1 cellular context compared by ENCODE assay signal in the genomic region with DNA sequence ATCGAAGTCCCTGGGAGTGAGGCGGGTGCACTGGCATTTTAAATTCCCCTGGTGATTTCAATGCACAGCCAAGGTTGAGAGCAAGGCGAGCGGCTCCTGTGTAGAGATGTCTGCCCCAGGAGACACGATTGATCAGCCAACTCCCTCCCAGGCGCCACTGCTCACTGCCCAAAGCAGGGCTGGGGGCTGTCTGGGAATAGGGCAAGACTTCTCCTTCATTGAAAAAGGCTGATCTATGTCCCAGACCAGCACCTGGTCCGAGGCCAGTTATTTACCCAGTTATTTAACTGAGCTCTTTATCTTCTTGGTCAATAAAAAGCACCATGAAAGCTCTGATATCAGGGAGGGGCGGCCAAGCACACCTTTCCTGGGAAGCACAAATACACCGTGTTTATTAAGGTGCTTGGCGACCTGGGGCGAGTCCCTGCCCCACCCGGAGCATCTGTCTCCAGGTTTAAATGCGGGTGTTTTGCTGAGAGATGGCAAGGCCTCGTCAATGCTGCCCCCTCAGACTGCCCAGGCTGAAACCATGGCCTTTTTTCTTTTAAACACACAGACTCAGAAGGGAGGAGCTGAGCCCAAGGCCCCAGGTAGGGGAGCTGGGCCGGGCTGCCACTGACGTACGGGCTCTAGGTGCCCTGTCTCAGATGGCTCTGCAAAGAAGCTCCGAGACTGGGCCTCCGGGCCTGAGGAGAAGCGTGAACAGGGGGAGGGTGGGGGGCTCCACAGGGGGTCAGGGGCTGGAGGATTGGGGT.
A peak's percentile ranks its signal among the peaks of the same experiment; 100 is the strongest.
TF ChIP-seq lines count a peak whose summit lies in the region.

No MANE protein-coding gene starts in this region.

TF ChIP-seq in HepG2, 621 proteins besides CTCF, POLR2A, EP300 and RAD21 (continued from another document):
- TF ChIP-seq MATR3 (CRISPR knock-in tag; IDR thresholded peaks at IDR 0.05) = no peak
- no peak for TF ChIP-seq PCBP1 (IDR thresholded peaks at IDR 0.05; ENCODE audit: borderline replicate concordance, low read depth, low read length)
- no peak for TF ChIP-seq XRCC5 (optimal IDR thresholded peaks at IDR 0.05; ENCODE audit: low read length)
- TF ChIP-seq, protein P1, sequence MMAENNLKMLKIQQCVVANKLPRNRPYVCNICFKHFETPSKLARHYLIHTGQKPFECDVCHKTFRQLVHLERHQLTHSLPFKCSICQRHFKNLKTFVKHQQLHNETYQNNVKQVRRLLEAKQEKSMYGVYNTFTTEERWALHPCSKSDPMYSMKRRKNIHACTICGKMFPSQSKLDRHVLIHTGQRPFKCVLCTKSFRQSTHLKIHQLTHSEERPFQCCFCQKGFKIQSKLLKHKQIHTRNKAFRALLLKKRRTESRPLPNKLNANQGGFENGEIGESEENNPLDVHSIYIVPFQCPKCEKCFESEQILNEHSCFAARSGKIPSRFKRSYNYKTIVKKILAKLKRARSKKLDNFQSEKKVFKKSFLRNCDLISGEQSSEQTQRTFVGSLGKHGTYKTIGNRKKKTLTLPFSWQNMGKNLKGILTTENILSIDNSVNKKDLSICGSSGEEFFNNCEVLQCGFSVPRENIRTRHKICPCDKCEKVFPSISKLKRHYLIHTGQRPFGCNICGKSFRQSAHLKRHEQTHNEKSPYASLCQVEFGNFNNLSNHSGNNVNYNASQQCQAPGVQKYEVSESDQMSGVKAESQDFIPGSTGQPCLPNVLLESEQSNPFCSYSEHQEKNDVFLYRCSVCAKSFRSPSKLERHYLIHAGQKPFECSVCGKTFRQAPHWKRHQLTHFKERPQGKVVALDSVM (CRISPR knock-in tag; IDR thresholded peaks at IDR 0.05) = no peak
- no peak for TF ChIP-seq ZNF550 (CRISPR knock-in tag; IDR thresholded peaks at IDR 0.05; ENCODE audit: borderline replicate concordance)
- TF ChIP-seq, protein P2, sequence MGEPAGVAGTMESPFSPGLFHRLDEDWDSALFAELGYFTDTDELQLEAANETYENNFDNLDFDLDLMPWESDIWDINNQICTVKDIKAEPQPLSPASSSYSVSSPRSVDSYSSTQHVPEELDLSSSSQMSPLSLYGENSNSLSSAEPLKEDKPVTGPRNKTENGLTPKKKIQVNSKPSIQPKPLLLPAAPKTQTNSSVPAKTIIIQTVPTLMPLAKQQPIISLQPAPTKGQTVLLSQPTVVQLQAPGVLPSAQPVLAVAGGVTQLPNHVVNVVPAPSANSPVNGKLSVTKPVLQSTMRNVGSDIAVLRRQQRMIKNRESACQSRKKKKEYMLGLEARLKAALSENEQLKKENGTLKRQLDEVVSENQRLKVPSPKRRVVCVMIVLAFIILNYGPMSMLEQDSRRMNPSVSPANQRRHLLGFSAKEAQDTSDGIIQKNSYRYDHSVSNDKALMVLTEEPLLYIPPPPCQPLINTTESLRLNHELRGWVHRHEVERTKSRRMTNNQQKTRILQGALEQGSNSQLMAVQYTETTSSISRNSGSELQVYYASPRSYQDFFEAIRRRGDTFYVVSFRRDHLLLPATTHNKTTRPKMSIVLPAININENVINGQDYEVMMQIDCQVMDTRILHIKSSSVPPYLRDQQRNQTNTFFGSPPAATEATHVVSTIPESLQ (CRISPR knock-in tag; conservative IDR thresholded peaks at IDR 0.05) = no peak
- no peak for TF ChIP-seq ZNF780A (CRISPR knock-in tag; IDR thresholded peaks at IDR 0.05)
- 0 out of 2 replicates have a peak, but pooled peaks have one; percentile 17 for TF ChIP-seq SALL1 (CRISPR knock-in tag; IDR thresholded peaks at IDR 0.05)
- TF ChIP-seq BRD4 (CRISPR knock-in tag; IDR thresholded peaks at IDR 0.05) = no peak
